32 cellular contexts compared by ENCODE assay signal in the genomic region with DNA sequence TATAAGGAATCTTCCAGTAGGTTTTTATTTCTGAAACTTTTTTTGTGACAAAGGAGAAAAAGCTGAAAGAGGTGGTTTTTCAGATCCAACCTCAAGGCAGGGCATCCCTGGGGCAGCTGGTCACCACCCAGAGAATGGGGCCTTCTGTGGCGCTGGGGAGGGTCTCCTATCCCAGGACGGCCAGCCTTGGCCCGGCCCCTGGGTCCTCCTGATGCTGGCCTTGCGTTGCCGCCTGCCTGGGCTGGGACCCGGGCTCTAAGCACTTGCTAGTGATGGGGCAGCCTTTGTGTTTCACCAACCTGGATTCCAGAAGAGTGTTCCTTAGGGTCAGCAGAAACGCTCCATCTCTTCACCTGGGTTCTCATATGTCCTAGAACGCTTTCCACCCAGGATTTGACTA. TPM values are rescaled to one million over a fixed set of nuclear protein-coding genes. Genes with fewer than 3 reads are reported as not detected.
"Had no signal": no experiment of that assay in that cellular context is flagged by ENCODE, and none has a peak within 500 bp of the region (broad histone marks: within the 10 kb centered on the region; RNA-seq: fewer than 3 reads in every experiment).

No MANE protein-coding gene starts in this region.

- H3K9ac ChIP-seq: parathyroid adenoma had no signal

- H3K4me1 ChIP-seq: parathyroid adenoma, prostate gland, testis had no signal

- H3K27ac ChIP-seq: coronary artery, esophagus squamous epithelium, neutrophil, parathyroid adenoma, prostate gland, right atrium auricular region, testis, tibial artery had no signal

- H3K27ac Mint-ChIP-seq: immature natural killer cell; mesothelial cell of epicardium; naive B cell; nephron progenitor cell; stimulated activated effector memory CD8-positive, alpha-beta T cell treated with anti-CD3 and anti-CD28 coated beads, Interleukin-12 subunit alpha, Interleukin-12 subunit beta, amount 100 ng/mL, for 72 hours; type B pancreatic cell had no signal

- H3K9me3 Mint-ChIP-seq: central memory CD8-positive, alpha-beta T cell; immature natural killer cell; naive B cell; stimulated activated effector memory CD8-positive, alpha-beta T cell treated with anti-CD3 and anti-CD28 coated beads, Interleukin-12 subunit alpha, Interleukin-12 subunit beta, amount 100 ng/mL, for 72 hours; type B pancreatic cell had no signal

- DNase-seq: dermis blood vessel endothelial cell; effector memory CD4-positive, alpha-beta T cell; erythroblast; esophagus squamous epithelium; foreskin melanocyte; glutamatergic neuron; hypothalamus; immature natural killer cell; islet precursor cell; kidney glomerular epithelial cell; mesenchymal stem cell; mucosa of descending colon; naive B cell; nephron progenitor cell; stimulated activated CD4-positive, alpha-beta T cell treated with anti-CD3 and anti-CD28 coated beads, Interleukin-2, amount 100 ng/mL, for 24 hours; stimulated activated CD4-positive, alpha-beta T cell treated with anti-CD3 and anti-CD28 coated beads, Interleukin-4, amount 100 ng/mL, for 24 hours; stimulated activated naive CD8-positive, alpha-beta T cell treated with anti-CD3 and anti-CD28 coated beads, Interleukin-15, Interleukin-2, amounts not matched to agents 100 U/mL and 50 U/mL, for 24 hours; substantia nigra; testis; tibial artery had no signal

- H2AFZ ChIP-seq: parathyroid adenoma had no signal

- H3K36me3 Mint-ChIP-seq: immature natural killer cell; mesothelial cell of epicardium; naive B cell; stimulated activated effector memory CD8-positive, alpha-beta T cell treated with anti-CD3 and anti-CD28 coated beads, Interleukin-12 subunit alpha, Interleukin-12 subunit beta, amount 100 ng/mL, for 72 hours; type B pancreatic cell had no signal

- H3K27me3 ChIP-seq: right atrium auricular region, testis had no signal

- H3K4me3 Mint-ChIP-seq: central memory CD8-positive, alpha-beta T cell; immature natural killer cell; mesothelial cell of epicardium; nephron progenitor cell; stimulated activated effector memory CD8-positive, alpha-beta T cell treated with anti-CD3 and anti-CD28 coated beads, Interleukin-12 subunit alpha, Interleukin-12 subunit beta, amount 100 ng/mL, for 72 hours; type B pancreatic cell had no signal

- H3K9me3 ChIP-seq: esophagus squamous epithelium, mucosa of descending colon, neutrophil, prostate gland, right atrium auricular region, testis, tibial artery had no signal

- H3K4me3 ChIP-seq: coronary artery, esophagus squamous epithelium, mucosa of descending colon, prostate gland, right atrium auricular region, smooth muscle cell, tibial artery had no signal

- ATAC-seq: mucosa of descending colon; sciatic nerve; stimulated activated effector memory CD8-positive, alpha-beta T cell treated with anti-CD3 and anti-CD28 coated beads, Interleukin-12 subunit alpha, Interleukin-12 subunit beta, amount 100 ng/mL, for 72 hours; stimulated activated naive CD8-positive, alpha-beta T cell treated with anti-CD3 and anti-CD28 coated beads, Interleukin-15, Interleukin-2, amounts not matched to agents 100 U/mL and 50 U/mL, for 24 hours had no signal

- H3K4me1 Mint-ChIP-seq: central memory CD8-positive, alpha-beta T cell; mesothelial cell of epicardium; nephron progenitor cell; stimulated activated effector memory CD8-positive, alpha-beta T cell treated with anti-CD3 and anti-CD28 coated beads, Interleukin-12 subunit alpha, Interleukin-12 subunit beta, amount 100 ng/mL, for 72 hours had no signal

- H3K36me3 ChIP-seq: esophagus squamous epithelium, neutrophil, prostate gland, right atrium auricular region, tibial artery had no signal

RNA-seq across cellular contexts. Expression of a gene that starts 16.3 kb away (rescaled TPM):
- total RNA-seq: dermis blood vessel endothelial cell, esophagus squamous epithelium, omental fat pad, right atrium auricular region, smooth muscle cell had no signal
- polyA plus RNA-seq: immature natural killer cell, smooth muscle cell had no signal
